1 cellular context compared by ENCODE assay signal in genomic region chr5:141968914-141969608, GRCh38.
TF ChIP-seq lines count a peak whose summit lies in the region.

A gene with protein sequence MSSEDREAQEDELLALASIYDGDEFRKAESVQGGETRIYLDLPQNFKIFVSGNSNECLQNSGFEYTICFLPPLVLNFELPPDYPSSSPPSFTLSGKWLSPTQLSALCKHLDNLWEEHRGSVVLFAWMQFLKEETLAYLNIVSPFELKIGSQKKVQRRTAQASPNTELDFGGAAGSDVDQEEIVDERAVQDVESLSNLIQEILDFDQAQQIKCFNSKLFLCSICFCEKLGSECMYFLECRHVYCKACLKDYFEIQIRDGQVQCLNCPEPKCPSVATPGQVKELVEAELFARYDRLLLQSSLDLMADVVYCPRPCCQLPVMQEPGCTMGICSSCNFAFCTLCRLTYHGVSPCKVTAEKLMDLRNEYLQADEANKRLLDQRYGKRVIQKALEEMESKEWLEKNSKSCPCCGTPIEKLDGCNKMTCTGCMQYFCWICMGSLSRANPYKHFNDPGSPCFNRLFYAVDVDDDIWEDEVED (plus strand): TSS chr5:141969105. CDS start chr5:141973589, 4,484 bp downstream.

TF ChIP-seq in HepG2, 621 proteins besides CTCF, POLR2A, EP300 and RAD21 (continued from another document and continues in another):
- TF ChIP-seq, protein P1, sequence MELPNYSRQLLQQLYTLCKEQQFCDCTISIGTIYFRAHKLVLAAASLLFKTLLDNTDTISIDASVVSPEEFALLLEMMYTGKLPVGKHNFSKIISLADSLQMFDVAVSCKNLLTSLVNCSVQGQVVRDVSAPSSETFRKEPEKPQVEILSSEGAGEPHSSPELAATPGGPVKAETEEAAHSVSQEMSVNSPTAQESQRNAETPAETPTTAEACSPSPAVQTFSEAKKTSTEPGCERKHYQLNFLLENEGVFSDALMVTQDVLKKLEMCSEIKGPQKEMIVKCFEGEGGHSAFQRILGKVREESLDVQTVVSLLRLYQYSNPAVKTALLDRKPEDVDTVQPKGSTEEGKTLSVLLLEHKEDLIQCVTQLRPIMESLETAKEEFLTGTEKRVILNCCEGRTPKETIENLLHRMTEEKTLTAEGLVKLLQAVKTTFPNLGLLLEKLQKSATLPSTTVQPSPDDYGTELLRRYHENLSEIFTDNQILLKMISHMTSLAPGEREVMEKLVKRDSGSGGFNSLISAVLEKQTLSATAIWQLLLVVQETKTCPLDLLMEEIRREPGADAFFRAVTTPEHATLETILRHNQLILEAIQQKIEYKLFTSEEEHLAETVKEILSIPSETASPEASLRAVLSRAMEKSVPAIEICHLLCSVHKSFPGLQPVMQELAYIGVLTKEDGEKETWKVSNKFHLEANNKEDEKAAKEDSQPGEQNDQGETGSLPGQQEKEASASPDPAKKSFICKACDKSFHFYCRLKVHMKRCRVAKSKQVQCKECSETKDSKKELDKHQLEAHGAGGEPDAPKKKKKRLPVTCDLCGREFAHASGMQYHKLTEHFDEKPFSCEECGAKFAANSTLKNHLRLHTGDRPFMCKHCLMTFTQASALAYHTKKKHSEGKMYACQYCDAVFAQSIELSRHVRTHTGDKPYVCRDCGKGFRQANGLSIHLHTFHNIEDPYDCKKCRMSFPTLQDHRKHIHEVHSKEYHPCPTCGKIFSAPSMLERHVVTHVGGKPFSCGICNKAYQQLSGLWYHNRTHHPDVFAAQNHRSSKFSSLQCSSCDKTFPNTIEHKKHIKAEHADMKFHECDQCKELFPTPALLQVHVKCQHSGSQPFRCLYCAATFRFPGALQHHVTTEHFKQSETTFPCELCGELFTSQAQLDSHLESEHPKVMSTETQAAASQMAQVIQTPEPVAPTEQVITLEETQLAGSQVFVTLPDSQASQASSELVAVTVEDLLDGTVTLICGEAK (IDR thresholded peaks at IDR 0.05) = no peak
- TF ChIP-seq, protein P1 (CRISPR knock-in tag; IDR thresholded peaks at IDR 0.05) = peak; percentile 88
- TF ChIP-seq MYPOP (CRISPR knock-in tag; IDR thresholded peaks at IDR 0.05) = peak; percentile 80; the same call in 1 of the 2 replicates
- TF ChIP-seq KAT2B (IDR thresholded peaks at IDR 0.05; ENCODE audit: borderline replicate concordance, low read depth, low read length) = no peak
- TF ChIP-seq, protein P2, sequence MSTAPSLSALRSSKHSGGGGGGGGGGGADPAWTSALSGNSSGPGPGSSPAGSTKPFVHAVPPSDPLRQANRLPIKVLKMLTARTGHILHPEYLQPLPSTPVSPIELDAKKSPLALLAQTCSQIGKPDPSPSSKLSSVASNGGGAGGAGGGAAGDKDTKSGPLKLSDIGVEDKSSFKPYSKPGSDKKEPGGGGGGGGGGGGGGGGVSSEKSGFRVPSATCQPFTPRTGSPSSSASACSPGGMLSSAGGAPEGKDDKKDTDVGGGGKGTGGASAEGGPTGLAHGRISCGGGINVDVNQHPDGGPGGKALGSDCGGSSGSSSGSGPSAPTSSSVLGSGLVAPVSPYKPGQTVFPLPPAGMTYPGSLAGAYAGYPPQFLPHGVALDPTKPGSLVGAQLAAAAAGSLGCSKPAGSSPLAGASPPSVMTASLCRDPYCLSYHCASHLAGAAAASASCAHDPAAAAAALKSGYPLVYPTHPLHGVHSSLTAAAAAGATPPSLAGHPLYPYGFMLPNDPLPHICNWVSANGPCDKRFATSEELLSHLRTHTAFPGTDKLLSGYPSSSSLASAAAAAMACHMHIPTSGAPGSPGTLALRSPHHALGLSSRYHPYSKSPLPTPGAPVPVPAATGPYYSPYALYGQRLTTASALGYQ (CRISPR knock-in tag; IDR thresholded peaks at IDR 0.05) = 0 out of 2 replicates have a peak, but pooled peaks have one; percentile 54
- TF ChIP-seq ESRRA (CRISPR knock-in tag; IDR thresholded peaks at IDR 0.05; ENCODE audit: low read depth) = peak; percentile 76
- no peak; the same call in 1 of the 2 replicates for TF ChIP-seq ARHGAP35 (CRISPR knock-in tag; IDR thresholded peaks at IDR 0.05; ENCODE audit: borderline replicate concordance)
- TF ChIP-seq ELF3 (CRISPR knock-in tag; IDR thresholded peaks at IDR 0.05) = peak; percentile 81
- TF ChIP-seq FUBP1 (CRISPR knock-in tag; IDR thresholded peaks at IDR 0.05; ENCODE audit: borderline replicate concordance) = no peak
- TF ChIP-seq SOX13 (IDR thresholded peaks at IDR 0.05) = no peak
- TF ChIP-seq SOX13 (CRISPR knock-in tag; conservative IDR thresholded peaks at IDR 0.05 in 1 of 2, IDR thresholded peaks at IDR 0.05 in 1 of 2) = peak in 1 of 2 experiments; percentile 47; a peak in 2 of 4 replicates
- TF ChIP-seq NR2F1 (CRISPR knock-in tag; IDR thresholded peaks at IDR 0.05) = no peak
- 0 out of 2 replicates have a peak, but pooled peaks have one; percentile 67 for TF ChIP-seq MEIS1 (CRISPR knock-in tag; IDR thresholded peaks at IDR 0.05; ENCODE audit: borderline replicate concordance)
- TF ChIP-seq NFIC (IDR thresholded peaks at IDR 0.05; ENCODE audit: low read length) = no peak
- TF ChIP-seq ZNF646 (CRISPR knock-in tag; IDR thresholded peaks at IDR 0.05) = 0 out of 2 replicates have a peak, but pooled peaks have one; percentile 33
- peak; percentile 79; the same call in 1 of the 2 replicates for TF ChIP-seq NKX3-1 (CRISPR knock-in tag; IDR thresholded peaks at IDR 0.05)
- TF ChIP-seq NAIF1 (CRISPR knock-in tag; IDR thresholded peaks at IDR 0.05; ENCODE audit: borderline replicate concordance) = no peak
- no peak for TF ChIP-seq ZNF354B (CRISPR knock-in tag; IDR thresholded peaks at IDR 0.05)
- 0 out of 2 replicates have a peak, but pooled peaks have one; percentile 79 for TF ChIP-seq ZNF264 (CRISPR knock-in tag; IDR thresholded peaks at IDR 0.05)
- TF ChIP-seq ZNF142 (CRISPR knock-in tag; IDR thresholded peaks at IDR 0.05) = peak; percentile 93
